In the genomic region with DNA sequence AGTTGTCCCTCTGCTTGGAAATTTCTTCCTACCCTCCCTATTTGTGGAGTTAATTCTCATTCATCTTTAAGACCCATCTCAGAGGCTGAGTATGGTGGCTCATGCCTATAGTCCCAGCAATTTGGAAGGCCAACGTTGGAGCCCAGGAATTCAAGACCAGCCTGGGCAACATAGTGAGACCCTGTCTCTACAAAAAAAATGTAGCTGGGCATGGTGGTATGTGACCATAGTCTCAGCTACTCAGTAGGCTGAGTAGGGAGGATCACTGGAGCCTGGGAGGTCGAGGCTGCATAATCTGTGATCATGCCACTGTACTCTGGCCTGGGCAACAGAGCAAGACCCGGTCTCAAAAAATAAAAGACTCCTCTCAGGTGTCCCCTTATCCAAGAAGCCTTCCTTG, we compare ENCODE assay signal across 38 cellular contexts.
"Had no signal": no experiment of that assay in that cellular context is flagged by ENCODE, and none has a peak within 500 bp of the region (broad histone marks: within the 10 kb centered on the region; RNA-seq: fewer than 3 reads in every experiment).

No MANE protein-coding gene starts in this region.

- H3K27me3 Mint-ChIP-seq: activated naive CD4-positive, alpha-beta T cell treated with anti-CD3 and anti-CD28 coated beads, Interleukin-2, amount 10 ng/mL, durations not matched to agents 7 days and 5 days; activated naive CD8-positive, alpha-beta T cell treated with anti-CD3 and anti-CD28 coated beads, Interleukin-2, amount 10 ng/mL, durations not matched to agents 7 days and 5 days; activated naive CD8-positive, alpha-beta T cell treated with anti-CD3 and anti-CD28 coated beads, Interleukin-2, amount 50 U/mL, for 24 hours had no signal

- DNase-seq: activated effector memory CD4-positive, alpha-beta T cell treated with anti-CD3 and anti-CD28 coated beads, Interleukin-2, amount 50 U/mL, for 16 hours; activated effector memory CD4-positive, alpha-beta T cell treated with Interleukin-2 at 50 U/mL for 16 hours; activated gamma-delta T cell; activated gamma-delta T cell treated with Interleukin-2 at 50 U/mL for 16 hours; activated naive CD4-positive, alpha-beta T cell; activated naive CD4-positive, alpha-beta T cell treated with anti-CD3 and anti-CD28 coated beads for 36 hours; activated naive CD4-positive, alpha-beta T cell treated with anti-CD3 and anti-CD28 coated beads, Interleukin-2, amount 10 ng/mL, durations not matched to agents 7 days and 5 days; activated naive CD4-positive, alpha-beta T cell treated with anti-CD3 and anti-CD28 coated beads, Interleukin-2, amount 50 U/mL, for 16 hours; activated naive CD4-positive, alpha-beta T cell treated with Interleukin-2 at 50 U/mL for 16 hours; activated naive CD8-positive, alpha-beta T cell treated with anti-CD3 and anti-CD28 coated beads for 36 hours; activated naive CD8-positive, alpha-beta T cell treated with anti-CD3 and anti-CD28 coated beads, Interleukin-2, amount 10 ng/mL, durations not matched to agents 7 days and 5 days; activated naive CD8-positive, alpha-beta T cell treated with anti-CD3 and anti-CD28 coated beads, Interleukin-2, amount 50 U/mL, for 24 hours; activated T-cell treated with anti-CD3 and anti-CD28 coated beads, Interleukin-2, amount 50 U/mL, for 1 hour; activated T-cell treated with anti-CD3 and anti-CD28 coated beads, Interleukin-2, amount 50 U/mL, for 24 hours; activated T-cell treated with anti-CD3 and anti-CD28 coated beads, Interleukin-2, amount 50 U/mL, for 4 hours; activated T-cell treated with anti-CD3 and anti-CD28 coated beads, Interleukin-2, amount 50 U/mL, for 48 hours; activated T-cell treated with anti-CD3 and anti-CD28 coated beads, Interleukin-2, amount 50 U/mL, for 72 hours; adrenal gland; amniotic stem cell; amygdala; anterior cingulate cortex; aorta; body of pancreas; brain microvascular endothelial cell; caudate nucleus; central memory CD4-positive, alpha-beta T cell; cerebellar nuclear complex had no signal

- H3K36me3 ChIP-seq: adrenal gland, ascending aorta, brain microvascular endothelial cell, breast epithelium, cardiac muscle cell had no signal

- H3K4me3 ChIP-seq: adrenal gland, ascending aorta, body of pancreas, breast epithelium, cardiac muscle cell had no signal

- H3K9me3 Mint-ChIP-seq: activated naive CD4-positive, alpha-beta T cell treated with anti-CD3 and anti-CD28 coated beads for 36 hours; activated naive CD4-positive, alpha-beta T cell treated with anti-CD3 and anti-CD28 coated beads, Interleukin-2, amount 10 ng/mL, durations not matched to agents 7 days and 5 days; activated naive CD4-positive, alpha-beta T cell treated with anti-CD3 and anti-CD28 coated beads, Interleukin-2, amount 50 U/mL, for 24 hours; activated naive CD4-positive, alpha-beta T cell treated with anti-CD3 and anti-CD28 coated beads, Interleukin-2, amount 50 U/mL, for 72 hours; activated naive CD8-positive, alpha-beta T cell treated with anti-CD3 and anti-CD28 coated beads for 36 hours; activated naive CD8-positive, alpha-beta T cell treated with anti-CD3 and anti-CD28 coated beads, Interleukin-2, amount 10 ng/mL, durations not matched to agents 7 days and 5 days; activated naive CD8-positive, alpha-beta T cell treated with anti-CD3 and anti-CD28 coated beads, Interleukin-2, amount 50 U/mL, for 24 hours; activated T-cell treated with anti-CD3 and anti-CD28 coated beads, Interleukin-2, amount 50 U/mL, for 24 hours; activated T-cell treated with anti-CD3 and anti-CD28 coated beads, Interleukin-2, amount 50 U/mL, for 4 hours; activated T-cell treated with anti-CD3 and anti-CD28 coated beads, Interleukin-2, amount 50 U/mL, for 72 hours; activated T-helper 1 cell treated with anti-CD3 and anti-CD28 coated beads, Interleukin-12 subunit alpha, Interleukin-12 subunit beta, Interleukin-2, Interleukin-4 antibody, amounts not matched to agents 30 ng/mL and 10 ng/mL and 1 ng/mL, durations not matched to agents 14 hours and 24 hours and 36 hours; activated T-helper 17 cell treated with anti-CD3 and anti-CD28 coated beads, Interleukin-2, amount 50 U/mL, for 72 hours; activated T-helper 2 cell treated with anti-CD3 and anti-CD28 coated beads, Interferon-gamma antibody, Interleukin-2, Interleukin-4, amounts not matched to agents 10 μg/mL and 5 μg/mL and 100 μg/mL, durations not matched to agents 14 hours and 24 hours and 36 hours; central memory CD8-positive, alpha-beta T cell had no signal

- H3K27ac Mint-ChIP-seq: activated naive CD4-positive, alpha-beta T cell treated with anti-CD3 and anti-CD28 coated beads for 36 hours; activated naive CD4-positive, alpha-beta T cell treated with anti-CD3 and anti-CD28 coated beads, Interleukin-2, amount 10 ng/mL, durations not matched to agents 7 days and 5 days; activated naive CD4-positive, alpha-beta T cell treated with anti-CD3 and anti-CD28 coated beads, Interleukin-2, amount 50 U/mL, for 24 hours; activated naive CD4-positive, alpha-beta T cell treated with anti-CD3 and anti-CD28 coated beads, Interleukin-2, amount 50 U/mL, for 72 hours; activated naive CD8-positive, alpha-beta T cell; activated naive CD8-positive, alpha-beta T cell treated with anti-CD3 and anti-CD28 coated beads for 36 hours; activated naive CD8-positive, alpha-beta T cell treated with anti-CD3 and anti-CD28 coated beads, Interleukin-2, amount 10 ng/mL, durations not matched to agents 7 days and 5 days; activated naive CD8-positive, alpha-beta T cell treated with anti-CD3 and anti-CD28 coated beads, Interleukin-2, amount 50 U/mL, for 24 hours; activated T-cell treated with anti-CD3 and anti-CD28 coated beads, Interleukin-2, amount 50 U/mL, for 24 hours; activated T-cell treated with anti-CD3 and anti-CD28 coated beads, Interleukin-2, amount 50 U/mL, for 72 hours; activated T-helper 1 cell treated with anti-CD3 and anti-CD28 coated beads, Interleukin-12 subunit alpha, Interleukin-12 subunit beta, Interleukin-2, Interleukin-4 antibody, amounts not matched to agents 30 ng/mL and 10 ng/mL and 1 ng/mL, durations not matched to agents 14 hours and 24 hours and 36 hours; activated T-helper 17 cell treated with anti-CD3 and anti-CD28 coated beads, Interleukin-2, amount 50 U/mL, for 72 hours; activated T-helper 2 cell treated with anti-CD3 and anti-CD28 coated beads, Interferon-gamma antibody, Interleukin-2, Interleukin-4, amounts not matched to agents 10 μg/mL and 5 μg/mL and 100 μg/mL, durations not matched to agents 14 hours and 24 hours and 36 hours; brain had no signal

- H3K36me3 Mint-ChIP-seq: activated naive CD4-positive, alpha-beta T cell treated with anti-CD3 and anti-CD28 coated beads, Interleukin-2, amount 10 ng/mL, durations not matched to agents 7 days and 5 days; activated naive CD4-positive, alpha-beta T cell treated with anti-CD3 and anti-CD28 coated beads, Interleukin-2, amount 50 U/mL, for 24 hours; activated naive CD4-positive, alpha-beta T cell treated with anti-CD3 and anti-CD28 coated beads, Interleukin-2, amount 50 U/mL, for 72 hours; activated naive CD8-positive, alpha-beta T cell; activated naive CD8-positive, alpha-beta T cell treated with anti-CD3 and anti-CD28 coated beads for 36 hours; activated naive CD8-positive, alpha-beta T cell treated with anti-CD3 and anti-CD28 coated beads, Interleukin-2, amount 10 ng/mL, durations not matched to agents 7 days and 5 days; brain had no signal

- H3K27me3 ChIP-seq: adrenal gland, ascending aorta, body of pancreas, brain microvascular endothelial cell, breast epithelium, cardiac muscle cell had no signal

- ATAC-seq: activated naive CD4-positive, alpha-beta T cell treated with anti-CD3 and anti-CD28 coated beads, Interleukin-2, amount 50 U/mL, for 72 hours; activated naive CD8-positive, alpha-beta T cell treated with anti-CD3 and anti-CD28 coated beads, Interleukin-2, amount 50 U/mL, for 24 hours; activated T-cell treated with anti-CD3 and anti-CD28 coated beads, Interleukin-2, amount 50 U/mL, for 4 hours; activated T-cell treated with anti-CD3 and anti-CD28 coated beads, Interleukin-2, amount 50 U/mL, for 72 hours; activated T-helper 17 cell treated with anti-CD3 and anti-CD28 coated beads, Interleukin-2, amount 50 U/mL, for 72 hours; body of pancreas had no signal

- H3K4me3 Mint-ChIP-seq: activated naive CD4-positive, alpha-beta T cell treated with anti-CD3 and anti-CD28 coated beads for 36 hours; activated naive CD4-positive, alpha-beta T cell treated with anti-CD3 and anti-CD28 coated beads, Interleukin-2, amount 10 ng/mL, durations not matched to agents 7 days and 5 days; activated naive CD4-positive, alpha-beta T cell treated with anti-CD3 and anti-CD28 coated beads, Interleukin-2, amount 50 U/mL, for 24 hours; activated naive CD8-positive, alpha-beta T cell; activated naive CD8-positive, alpha-beta T cell treated with anti-CD3 and anti-CD28 coated beads for 36 hours; activated naive CD8-positive, alpha-beta T cell treated with anti-CD3 and anti-CD28 coated beads, Interleukin-2, amount 10 ng/mL, durations not matched to agents 7 days and 5 days; activated naive CD8-positive, alpha-beta T cell treated with anti-CD3 and anti-CD28 coated beads, Interleukin-2, amount 50 U/mL, for 24 hours; activated T-cell treated with anti-CD3 and anti-CD28 coated beads, Interleukin-2, amount 50 U/mL, for 24 hours; activated T-cell treated with anti-CD3 and anti-CD28 coated beads, Interleukin-2, amount 50 U/mL, for 4 hours; activated T-cell treated with anti-CD3 and anti-CD28 coated beads, Interleukin-2, amount 50 U/mL, for 72 hours; activated T-helper 1 cell treated with anti-CD3 and anti-CD28 coated beads, Interleukin-12 subunit alpha, Interleukin-12 subunit beta, Interleukin-2, Interleukin-4 antibody, amounts not matched to agents 30 ng/mL and 10 ng/mL and 1 ng/mL, durations not matched to agents 14 hours and 24 hours and 36 hours; activated T-helper 17 cell treated with anti-CD3 and anti-CD28 coated beads, Interleukin-2, amount 50 U/mL, for 72 hours; brain; central memory CD8-positive, alpha-beta T cell had no signal

- H3K4me1 ChIP-seq: adrenal gland, ascending aorta, breast epithelium had no signal

- H3K4me1 Mint-ChIP-seq: activated naive CD4-positive, alpha-beta T cell treated with anti-CD3 and anti-CD28 coated beads, Interleukin-2, amount 10 ng/mL, durations not matched to agents 7 days and 5 days; activated naive CD4-positive, alpha-beta T cell treated with anti-CD3 and anti-CD28 coated beads, Interleukin-2, amount 50 U/mL, for 24 hours; activated naive CD8-positive, alpha-beta T cell treated with anti-CD3 and anti-CD28 coated beads for 36 hours; activated naive CD8-positive, alpha-beta T cell treated with anti-CD3 and anti-CD28 coated beads, Interleukin-2, amount 10 ng/mL, durations not matched to agents 7 days and 5 days; activated naive CD8-positive, alpha-beta T cell treated with anti-CD3 and anti-CD28 coated beads, Interleukin-2, amount 50 U/mL, for 24 hours; activated T-helper 17 cell treated with anti-CD3 and anti-CD28 coated beads, Interleukin-2, amount 50 U/mL, for 72 hours; central memory CD8-positive, alpha-beta T cell had no signal

- H3K27ac ChIP-seq: adrenal gland, ascending aorta, body of pancreas, brain microvascular endothelial cell, breast epithelium, cardiac muscle cell had no signal

- H3K9me3 ChIP-seq: adrenal gland, ascending aorta, body of pancreas had no signal
